ENCODE assay signal across 21 cellular contexts in the genomic region with DNA sequence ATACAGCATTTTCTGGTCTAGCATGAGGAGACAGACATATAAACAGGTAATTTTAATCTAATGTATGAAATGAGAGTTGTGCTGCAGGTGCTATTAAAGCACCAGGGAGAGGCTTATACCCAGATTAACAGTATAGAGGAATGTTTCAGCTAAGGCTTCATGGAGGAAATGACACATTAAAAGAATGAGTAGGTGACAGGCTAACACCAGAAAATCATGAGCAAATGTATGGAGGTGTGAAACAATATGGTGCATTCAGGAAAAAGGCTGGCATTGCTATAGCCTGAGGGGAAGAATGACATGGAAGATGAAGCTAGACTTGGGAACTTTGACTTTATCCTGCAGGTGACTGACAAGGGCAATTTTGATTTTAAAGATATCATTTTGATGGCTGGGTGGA. TPM values are rescaled to one million over a fixed set of nuclear protein-coding genes. Genes with fewer than 3 reads are reported as not detected.
DNase-seq lines count a peak whose midpoint lies in the region; ATAC-seq and TF ChIP-seq lines count a peak whose summit lies in the region.
"Had no signal": no experiment of that assay in that cellular context is flagged by ENCODE, and none has a peak within 500 bp of the region (broad histone marks: within the 10 kb centered on the region; RNA-seq: fewer than 3 reads in every experiment).

No MANE protein-coding gene starts in this region.

- H3K9me3 ChIP-seq in breast epithelium (no peaks in the 10 kb centered on the region), tibial artery (no peaks in the 10 kb centered on the region)
- H3K9me3 ChIP-seq: testis had no signal

- H3K4me1 ChIP-seq in breast epithelium: no peaks in the 10 kb centered on the region
- H3K4me1 ChIP-seq in tibial artery: peaks cover 0 to 82% (median 51%) of the 10 kb centered on the region in 4 donors

- POLR2A ChIA-PET in MCF 10A (lab: Yijun Ruan, JAX): interaction anchor here (1.9 to 7.4 kb wide), 2 partner anchors 9 to 158 kb away, joined by 7 to 64 read pairs; a partner anchor contains a TSS
- POLR2A ChIA-PET in activated CD4-positive, alpha-beta memory T cell treated with anti-CD3 and anti-CD28 coated beads, Interleukin-2, amount 10 ng/mL, durations not matched to agents 7 days and 5 days (lab: Charles Lee): no interaction called here

- ATAC-seq in HG03354 (IDR thresholded peaks at IDR 0.05; ENCODE audit: poor library complexity, severe bottlenecking, unreplicated experiment) (no peak), HG03520 (IDR thresholded peaks at IDR 0.05; ENCODE audit: unreplicated experiment) (no peak)
- ATAC-seq: left ventricle myocardium superior had no signal

- H3K27ac ChIP-seq in breast epithelium: no peak overlapping the region
- peak overlapping the region; percentile 71 for H3K27ac ChIP-seq in epithelial cell of prostate
- H3K27ac ChIP-seq in tibial artery: peak overlapping the region; percentile 0 to 99
- H3K27ac ChIP-seq: parathyroid adenoma, testis had no signal

- CTCF ChIA-PET in MCF 10A (lab: Yijun Ruan, JAX): interaction anchor here (0.7 to 1.5 kb wide), 5 partner anchors 19 to 666 kb away, joined by 3 to 6 read pairs (median 4); no protein-coding TSS in a partner anchor
- CTCF ChIA-PET in activated CD4-positive, alpha-beta memory T cell treated with anti-CD3 and anti-CD28 coated beads, Interleukin-2, amount 10 ng/mL, durations not matched to agents 7 days and 5 days (lab: Charles Lee): interaction anchor here (0.7 to 1.6 kb wide), 4 partner anchors 27 to 347 kb away, joined by 3 to 5 read pairs (median 4); no protein-coding TSS in a partner anchor

- no peak for TF ChIP-seq POLR2A in breast epithelium (IDR thresholded peaks at IDR 0.05)

- peaks cover 21% of the 10 kb centered on the region for H3K4me1 Mint-ChIP-seq in MCF 10A (ENCODE audit: insufficient read depth, unreplicated experiment)
- H3K4me1 Mint-ChIP-seq in activated CD4-positive, alpha-beta memory T cell treated with anti-CD3 and anti-CD28 coated beads, Interleukin-2, amount 10 ng/mL, durations not matched to agents 7 days and 5 days: peaks cover 49% of the 10 kb centered on the region

- H3K9me3 Mint-ChIP-seq in MCF 10A (ENCODE audit: unreplicated experiment): no peaks in the 10 kb centered on the region
- H3K9me3 Mint-ChIP-seq in activated CD4-positive, alpha-beta memory T cell treated with anti-CD3 and anti-CD28 coated beads, Interleukin-2, amount 10 ng/mL, durations not matched to agents 7 days and 5 days: no peaks in the 10 kb centered on the region

- H3K4me3 ChIP-seq in breast epithelium (no peak overlapping the region), tibial artery (no peak overlapping the region)
- H3K4me3 ChIP-seq: testis had no signal

- H3K27me3 ChIP-seq in breast epithelium (no peaks in the 10 kb centered on the region), tibial artery (no peaks in the 10 kb centered on the region)
- H3K27me3 ChIP-seq: testis had no signal

- intact Hi-C loops in MCF 10A (cut with micrococcal nuclease) (no loop called here), breast epithelium (cut with DNase I; ENCODE audit: low total_unique reads) (no loop called here), tibial artery (cut with DNase I; ENCODE audit: low total_unique reads) (no loop called here)

- TF ChIP-seq CTCF in MCF 10A (IDR thresholded peaks at IDR 0.05; ENCODE audit: unreplicated experiment) (no peak), breast epithelium (IDR thresholded peaks at IDR 0.05) (no peak), tibial artery (IDR thresholded peaks at IDR 0.05) (no peak)

- H3K27ac Mint-ChIP-seq in MCF 10A (ENCODE audit: low read depth, unreplicated experiment): peak overlapping the region; percentile 68
- H3K27ac Mint-ChIP-seq in activated CD4-positive, alpha-beta memory T cell treated with anti-CD3 and anti-CD28 coated beads, Interleukin-2, amount 10 ng/mL, durations not matched to agents 7 days and 5 days: peak overlapping the region; percentile 5

- no TSS peak for BruUV-seq in MCF 10A (replicated peaks; lab: Mats Ljungman, UMichigan)

- DNase-seq in MCF 10A (ENCODE audit: unreplicated experiment): no peak
- DNase-seq in breast epithelium (ENCODE audit: low spot score in 2 of 2): no peak
- no peak for DNase-seq in activated CD4-positive, alpha-beta memory T cell treated with anti-CD3 and anti-CD28 coated beads, Interleukin-2, amount 10 ng/mL, durations not matched to agents 7 days and 5 days
- no peak for DNase-seq in epithelial cell of prostate (ENCODE audit: low read depth, low spot score)
- no peak for DNase-seq in tibial artery
- no peak for DNase-seq in stimulated activated naive CD4-positive, alpha-beta T cell treated with Interleukin-2 at 50 U/mL for 16 hours (lab: John Stamatoyannopoulos, UW)
- DNase-seq: activated CD4-positive, alpha-beta T cell treated with anti-CD3 and anti-CD28 coated beads for 1 hour; Calu3; cortex of kidney; left ventricle myocardium superior; NCI-H1436 treated with DMSO at 0.1 percent for 48 hours; SHP77 treated with DMSO at 0.1 percent for 48 hours; stimulated activated CD4-positive, alpha-beta T cell treated with anti-CD3 and anti-CD28 coated beads, Interleukin-4, amount 100 ng/mL, for 1 hour; T1000; testis had no signal

- H3K36me3 Mint-ChIP-seq in MCF 10A (ENCODE audit: insufficient read depth, unreplicated experiment): peaks cover 81% of the 10 kb centered on the region
- peaks cover 70% of the 10 kb centered on the region for H3K36me3 Mint-ChIP-seq in activated CD4-positive, alpha-beta memory T cell treated with anti-CD3 and anti-CD28 coated beads, Interleukin-2, amount 10 ng/mL, durations not matched to agents 7 days and 5 days (ENCODE audit: low read depth)

- no peaks in the 10 kb centered on the region for H3K27me3 Mint-ChIP-seq in MCF 10A (ENCODE audit: insufficient read depth, unreplicated experiment)
- no peaks in the 10 kb centered on the region for H3K27me3 Mint-ChIP-seq in activated CD4-positive, alpha-beta memory T cell treated with anti-CD3 and anti-CD28 coated beads, Interleukin-2, amount 10 ng/mL, durations not matched to agents 7 days and 5 days

- H3K4me3 Mint-ChIP-seq in MCF 10A (ENCODE audit: unreplicated experiment): no peak overlapping the region
- H3K4me3 Mint-ChIP-seq in activated CD4-positive, alpha-beta memory T cell treated with anti-CD3 and anti-CD28 coated beads, Interleukin-2, amount 10 ng/mL, durations not matched to agents 7 days and 5 days: no peak overlapping the region

- H3K36me3 ChIP-seq in breast epithelium (peaks cover 5% of the 10 kb centered on the region), tibial artery (peaks cover 33 to 47% (median 39%) of the 10 kb centered on the region in 3 donors)

RNA-seq across cellular contexts. Expression of a gene that starts 7.0 kb away (rescaled TPM):
- total RNA-seq in MCF 10A (2022): 195 and 240 TPM in 2 replicates
- total RNA-seq in breast epithelium: 10 to 100 TPM; 60.8 to 80.8 (median 70.8) TPM
- total RNA-seq in activated CD4-positive, alpha-beta memory T cell treated with anti-CD3 and anti-CD28 coated beads, Interleukin-2, amount 10 ng/mL, durations not matched to agents 7 days and 5 days: 100 to 1,000 TPM; 233 to 235 TPM

RNA-seq across cellular contexts. Expression of a gene that starts 24.6 kb away (rescaled TPM):
- total RNA-seq in MCF 10A (2022) (not detected in 2 replicates), breast epithelium (not detected)
- total RNA-seq in activated CD4-positive, alpha-beta memory T cell treated with anti-CD3 and anti-CD28 coated beads, Interleukin-2, amount 10 ng/mL, durations not matched to agents 7 days and 5 days: not detected
- total RNA-seq: Calu3, epithelial cell of proximal tubule, left ventricle myocardium superior, NCI-H460, skeletal muscle tissue had no signal

RNA-seq across cellular contexts. Expression of a gene that starts 38.3 kb away (rescaled TPM):
- 4.9 and 8.7 TPM in 2 replicates for total RNA-seq in MCF 10A (2022)
- total RNA-seq in breast epithelium: 10 to 100 TPM in 2 of 3 donors, 1 to 10 TPM in 1; 4.6 to 45.0 (median 13.0) TPM
- total RNA-seq in activated CD4-positive, alpha-beta memory T cell treated with anti-CD3 and anti-CD28 coated beads, Interleukin-2, amount 10 ng/mL, durations not matched to agents 7 days and 5 days: 10 to 100 TPM; 21.5 to 23.0 TPM

Comparison
In these comparisons a context has a peak if more than half of its experiments do, and no peak if none do; other contexts are left out.
1. H3K27ac ChIP-seq: peak in epithelial cell of prostate (single experiment) and tibial artery (2 of 2); none in breast epithelium (0 of 2).